11 cellular contexts compared by ENCODE assay signal in the genomic region with DNA sequence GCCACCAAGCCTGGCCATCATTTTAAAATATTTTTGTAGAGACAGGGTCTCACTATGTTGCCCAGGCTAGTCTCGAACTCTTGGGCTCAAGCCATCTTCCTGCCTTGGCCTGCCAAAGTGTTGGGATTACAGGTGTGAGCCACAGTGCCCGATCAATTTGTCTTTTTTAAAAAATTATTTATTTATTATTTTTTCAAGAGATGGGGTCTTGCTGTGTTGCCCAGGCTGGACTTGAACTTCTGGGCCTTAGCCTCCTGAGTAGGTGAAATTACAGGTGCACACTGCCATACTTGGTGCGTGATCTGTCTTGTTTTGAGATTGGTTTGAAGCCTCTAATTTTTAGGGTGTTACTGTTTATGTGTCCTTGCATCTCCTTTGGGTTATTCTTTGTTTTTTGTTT. TPM values are rescaled to one million over a fixed set of nuclear protein-coding genes. Genes with fewer than 3 reads are reported as not detected.
"Had no signal": no experiment of that assay in that cellular context is flagged by ENCODE, and none has a peak within 500 bp of the region (broad histone marks: within the 10 kb centered on the region; RNA-seq: fewer than 3 reads in every experiment).

No MANE protein-coding gene starts in this region.

- ATAC-seq: HCT116 had no signal

- H3K27ac ChIP-seq: GM23248, HL-60, KMS-11 had no signal

- H2AFZ ChIP-seq: GM23248 had no signal

- H3K4me2 ChIP-seq: KMS-11 had no signal

- H3K9ac ChIP-seq: GM23248, KMS-11 had no signal

- H3K4me3 ChIP-seq: GM23248, HAP-1 had no signal

- DNase-seq: GM23248, GOT3, H7, IMR-90, KBM-7 had no signal

RNA-seq across cellular contexts. Expression of a gene that starts 16.1 kb away (rescaled TPM):
- total RNA-seq: GM23248, H4, H7, HT1080, IMR-90 had no signal
- polyA plus RNA-seq: GM23248, IMR-90 had no signal

RNA-seq across cellular contexts. Expression of a gene that starts 41.4 kb away (rescaled TPM):
- total RNA-seq: H7 had no signal

RNA-seq across cellular contexts. Expression of a gene that starts 54.6 kb away (rescaled TPM):
- total RNA-seq: GM23248 had no signal
